ENCODE assay signal across 9 cellular contexts in genomic region chr20:38094373-38094775, GRCh38.
DNase-seq lines count a peak whose midpoint lies in the region; ATAC-seq, FAIRE-seq and TF ChIP-seq lines count a peak whose summit lies in the region.
"Had no signal": no experiment of that assay in that cellular context is flagged by ENCODE, and none has a peak within 500 bp of the region (broad histone marks: within the 10 kb centered on the region; RNA-seq: fewer than 3 reads in every experiment).

No MANE protein-coding gene starts in this region.

- no peak overlapping the region for H3K4ac ChIP-seq in mesendoderm (ENCODE audit: low read depth, low read length)

- H4K8ac ChIP-seq in mesendoderm (ENCODE audit: low read depth, low read length), result no peak overlapping the region

- peaks cover 4% of the 10 kb centered on the region for H3K36me3 Mint-ChIP-seq in activated CD4-positive, alpha-beta T cell treated with anti-CD3 and anti-CD28 coated beads for 36 hours (ENCODE audit: low read depth)

- H3K56ac ChIP-seq in mesendoderm (ENCODE audit: low read length), result no peak overlapping the region

- H3K79me1 ChIP-seq in mesendoderm (ENCODE audit: low read length), result no peaks in the 10 kb centered on the region

- H2AK5ac ChIP-seq in mesendoderm (ENCODE audit: low read length), result no peak overlapping the region

- peak; percentile 91 for ATAC-seq in activated CD4-positive, alpha-beta T cell treated with anti-CD3 and anti-CD28 coated beads for 36 hours
- ATAC-seq in HG02678 (IDR thresholded peaks at IDR 0.05; ENCODE audit: unreplicated experiment) (peak; percentile 74), left colon (no peak)

- no peak overlapping the region for H3K4me2 ChIP-seq in mesendoderm (ENCODE audit: low read length)

- H2BK15ac ChIP-seq in mesendoderm (replicated peaks; ENCODE audit: low read depth), result no peak overlapping the region

- in situ Hi-C loops in astrocyte of the spinal cord (cut with HindIII; ENCODE audit: low sequenced_read_pairs), result no loop called here

- no peak overlapping the region for H3K23ac ChIP-seq in mesendoderm (ENCODE audit: low read length)

- peak; percentile 49 for DNase-seq in activated CD4-positive, alpha-beta T cell treated with anti-CD3 and anti-CD28 coated beads for 36 hours
- DNase-seq in activated CD4-positive, alpha-beta T cell treated with anti-CD3 and anti-CD28 coated beads for 1 hour, result no peak
- DNase-seq in NOMO-1 treated with DMSO at 0.1 percent for 48 hours (lab: John Stamatoyannopoulos, UW; ENCODE audit: unreplicated experiment) (peak; percentile 92), astrocyte of the spinal cord (ENCODE audit: low read depth, low spot score) (peak; percentile 54), mesendoderm (peak; percentile 29), left colon (no peak), D721Med (ENCODE audit: insufficient read length, low spot score) (no peak)

- H3K9ac ChIP-seq in mesendoderm (ENCODE audit: low read length), result no peak overlapping the region

- H3K4me1 Mint-ChIP-seq in activated CD4-positive, alpha-beta T cell treated with anti-CD3 and anti-CD28 coated beads for 36 hours, result peaks cover 25% of the 10 kb centered on the region

- intact Hi-C loops in activated CD4-positive, alpha-beta T cell treated with anti-CD3 and anti-CD28 coated beads for 36 hours (cut with DNase I, micrococcal nuclease), result no loop called here
- intact Hi-C loops in left colon (cut with DNase I, micrococcal nuclease), result no loop called here

- POLR2A ChIA-PET in activated CD4-positive, alpha-beta T cell treated with anti-CD3 and anti-CD28 coated beads for 36 hours (lab: Charles Lee), result no interaction called here

- no peaks in the 10 kb centered on the region for H3K79me2 ChIP-seq in mesendoderm (ENCODE audit: control insufficient read depth, insufficient read depth, low read length)

- H3K27ac Mint-ChIP-seq in activated CD4-positive, alpha-beta T cell treated with anti-CD3 and anti-CD28 coated beads for 36 hours, result no peak overlapping the region

- no peaks in the 10 kb centered on the region for H3K27me3 Mint-ChIP-seq in activated CD4-positive, alpha-beta T cell treated with anti-CD3 and anti-CD28 coated beads for 36 hours

- no peaks in the 10 kb centered on the region for H3K9me3 Mint-ChIP-seq in activated CD4-positive, alpha-beta T cell treated with anti-CD3 and anti-CD28 coated beads for 36 hours (ENCODE audit: low read depth)

- no peak overlapping the region for H2BK5ac ChIP-seq in mesendoderm (ENCODE audit: low read length)

- CTCF ChIA-PET in activated CD4-positive, alpha-beta T cell treated with anti-CD3 and anti-CD28 coated beads for 36 hours (lab: Charles Lee), result interaction anchor here (1.0 to 1.1 kb wide), 4 partner anchors 13 to 126 kb away, joined by 3 to 4 read pairs (median 4); no protein-coding TSS in a partner anchor

- FAIRE-seq in D721Med (lab: Jason Lieb, UNC), result no peak

- peaks cover 2% of the 10 kb centered on the region for H3K36me3 ChIP-seq in mesendoderm (ENCODE audit: control insufficient read depth, insufficient read depth, low read length)

- H4K5ac ChIP-seq in mesendoderm (ENCODE audit: low read length), result no peak overlapping the region

- no peaks in the 10 kb centered on the region for H3K27me3 ChIP-seq in mesendoderm (ENCODE audit: insufficient read depth, low read length, poor library complexity)
- H3K27me3 ChIP-seq: vagina had no signal

- no peak overlapping the region for H3K4me3 ChIP-seq in astrocyte of the spinal cord (ENCODE audit: low read depth, low read length)
- no peak overlapping the region for H3K4me3 ChIP-seq in mesendoderm (ENCODE audit: low read length)
- H3K4me3 ChIP-seq: vagina had no signal

- no CpG with 5 or more reads among the region's 1 CpG for WGBS in mesendoderm (ENCODE audit: extremely low coverage, insufficient coverage, low lambda C conversion rate)

- no peak overlapping the region for H3K4me3 Mint-ChIP-seq in activated CD4-positive, alpha-beta T cell treated with anti-CD3 and anti-CD28 coated beads for 36 hours

- no peak overlapping the region for H3K18ac ChIP-seq in mesendoderm (ENCODE audit: low read length)

- no peaks in the 10 kb centered on the region for H3K4me1 ChIP-seq in mesendoderm (ENCODE audit: control insufficient read depth, low read depth, low read length)

- no peak overlapping the region for H2BK120ac ChIP-seq in mesendoderm (ENCODE audit: low read depth, low read length)

- no peak for TF ChIP-seq CTCF in astrocyte of the spinal cord (IDR thresholded peaks at IDR 0.05; ENCODE audit: low read depth, low read length)
- no peak for TF ChIP-seq CTCF in D721Med (IDR thresholded peaks at IDR 0.05; ENCODE audit: insufficient read depth, missing control alignments)

- H3K27ac ChIP-seq in mesendoderm (ENCODE audit: low read depth, low read length), result no peak overlapping the region

Comparison
In these comparisons a context has a peak if more than half of its experiments do, and no peak if none do; other contexts are left out.
1. DNase-seq: peak in activated CD4-positive, alpha-beta T cell treated with anti-CD3 and anti-CD28 coated beads for 36 hours (single experiment), NOMO-1 treated with DMSO at 0.1 percent for 48 hours (single experiment), astrocyte of the spinal cord (single experiment) and mesendoderm (single experiment); none in activated CD4-positive, alpha-beta T cell treated with anti-CD3 and anti-CD28 coated beads for 1 hour (single experiment), left colon (0 of 2) and D721Med (single experiment).